39 cellular contexts compared by ENCODE assay signal in genomic region chr4:69536980-69537379, GRCh38. TPM values are rescaled to one million over a fixed set of nuclear protein-coding genes. Genes with fewer than 3 reads are reported as not detected.
"Had no signal": no experiment of that assay in that cellular context is flagged by ENCODE, and none has a peak within 500 bp of the region (broad histone marks: within the 10 kb centered on the region; RNA-seq: fewer than 3 reads in every experiment).

No MANE protein-coding gene starts in this region.

- H3K36me3 ChIP-seq: MG63 had no signal

- H3K4me3 ChIP-seq: MG63 had no signal

- H3K27me3 ChIP-seq: MG63 had no signal

- H3K9me3 ChIP-seq: MG63 had no signal

- DNase-seq: Karpas-422, Kasumi-1, MG63, MM.1S, MV-4-11, NCI-H1048, NCI-H1092, NCI-H1092 treated with DMSO at 0.1 percent for 48 hours, NCI-H1105, NCI-H1105 treated with DMSO at 0.1 percent for 48 hours, NCI-H1417, NCI-H1417 treated with DMSO at 0.1 percent for 48 hours, NCI-H1436, NCI-H1436 treated with DMSO at 0.1 percent for 48 hours, NCI-H146, NCI-H1694, NCI-H1694 treated with DMSO at 0.1 percent for 48 hours, NCI-H187, NCI-H187 treated with DMSO at 0.1 percent for 48 hours, NCI-H1930, NCI-H2029, NCI-H2029 treated with DMSO at 0.1 percent for 48 hours, NCI-H2081, NCI-H2081 treated with DMSO at 0.1 percent for 48 hours, NCI-H2107, NCI-H2171, NCI-H2171 treated with DMSO at 0.1 percent for 48 hours, NCI-H2227 treated with DMSO at 0.1 percent for 48 hours, NCI-H226, NCI-H345, NCI-H446, NCI-H446 treated with DMSO at 0.1 percent for 48 hours, NCI-H510A, NCI-H510A treated with DMSO at 0.1 percent for 48 hours, NCI-H524 had no signal

RNA-seq across cellular contexts. Expression of gene UGT2B4, which starts 41.3 kb away (rescaled TPM):
- total RNA-seq: LHCN-M2, M059J, MCF 10A, NCI-H460 had no signal
